ENCODE assay signal across 1 cellular context in the genomic region with DNA sequence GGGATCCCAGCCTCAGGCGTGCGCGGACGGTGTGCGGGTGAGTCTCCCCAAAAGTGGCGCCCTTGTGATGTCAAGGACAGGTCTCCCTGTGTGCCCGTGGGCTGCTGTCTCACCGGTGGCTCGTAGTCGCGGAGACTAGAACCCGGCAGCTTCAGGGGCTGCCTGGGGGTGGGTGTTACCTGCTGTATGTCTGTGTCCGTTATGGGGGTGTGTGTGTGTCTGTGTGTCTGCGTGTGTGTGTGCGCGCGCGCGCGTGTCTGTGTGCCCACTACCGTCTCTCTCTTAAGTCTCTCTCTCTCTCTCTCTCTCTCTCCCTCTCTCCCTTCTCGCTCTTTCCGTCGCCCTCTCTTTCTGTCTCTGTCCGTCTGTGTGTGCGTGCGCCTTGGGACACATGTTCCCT.
TF ChIP-seq lines count a peak whose summit lies in the region.

No MANE protein-coding gene starts in this region.

TF ChIP-seq in H1, 55 proteins besides CTCF, POLR2A, EP300 and RAD21:
- peak; percentile 50 for TF ChIP-seq KDM4A (IDR thresholded peaks at IDR 0.05; ENCODE audit: low read depth, low read length, severe bottlenecking)
